In the genomic region with DNA sequence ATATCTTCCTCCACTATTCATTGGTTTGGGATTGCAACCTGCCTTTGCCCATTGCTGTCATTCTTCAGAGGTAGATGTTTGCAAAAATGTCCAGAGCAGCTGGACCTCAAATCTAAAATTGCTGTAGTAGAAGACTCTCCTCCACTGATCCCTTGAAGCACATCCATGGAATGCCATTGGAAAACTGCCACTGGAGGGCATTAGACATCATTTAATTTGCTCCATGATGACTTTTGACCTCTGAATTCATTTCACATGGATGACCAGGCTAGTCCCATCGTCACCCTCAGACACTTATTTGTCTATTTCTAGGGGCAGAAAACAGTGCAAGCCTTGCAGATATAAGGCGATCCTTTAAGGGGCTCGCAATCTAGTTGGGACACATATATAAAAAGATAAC, we compare ENCODE assay signal across 14 cellular contexts. TPM values are rescaled to one million over a fixed set of nuclear protein-coding genes. Genes with fewer than 3 reads are reported as not detected.
DNase-seq lines count a peak whose midpoint lies in the region; ATAC-seq, FAIRE-seq and TF ChIP-seq lines count a peak whose summit lies in the region.
"Had no signal": no experiment of that assay in that cellular context is flagged by ENCODE, and none has a peak within 500 bp of the region (broad histone marks: within the 10 kb centered on the region; RNA-seq: fewer than 3 reads in every experiment).

No MANE protein-coding gene starts in this region.

- H3K27ac Mint-ChIP-seq in HFFc6 (no peak overlapping the region), chondrocyte (ENCODE audit: unreplicated experiment) (no peak overlapping the region)
- no peak overlapping the region for H3K27ac Mint-ChIP-seq in activated naive CD8-positive, alpha-beta T cell treated with anti-CD3 and anti-CD28 coated beads, Interleukin-2, amount 50 U/mL, for 24 hours
- H3K27ac Mint-ChIP-seq in activated naive CD4-positive, alpha-beta T cell treated with anti-CD3 and anti-CD28 coated beads, Interleukin-2, amount 50 U/mL, for 72 hours = no peak overlapping the region
- H3K27ac Mint-ChIP-seq: activated CD4-positive, alpha-beta memory T cell treated with anti-CD3 and anti-CD28 coated beads, Interleukin-2, amount 10 ng/mL, durations not matched to agents 7 days and 5 days; activated T-cell treated with anti-CD3 and anti-CD28 coated beads, Interleukin-2, amount 50 U/mL, for 72 hours had no signal

- H3K4me1 Mint-ChIP-seq in HFFc6 (ENCODE audit: low read depth) (peaks cover 4% of the 10 kb centered on the region), chondrocyte (ENCODE audit: low read depth) (peaks cover 6% of the 10 kb centered on the region)
- peaks cover 16% of the 10 kb centered on the region for H3K4me1 Mint-ChIP-seq in activated naive CD8-positive, alpha-beta T cell treated with anti-CD3 and anti-CD28 coated beads, Interleukin-2, amount 50 U/mL, for 24 hours
- H3K4me1 Mint-ChIP-seq: central memory CD8-positive, alpha-beta T cell had no signal

- no peak for ATAC-seq in activated naive CD8-positive, alpha-beta T cell treated with anti-CD3 and anti-CD28 coated beads, Interleukin-2, amount 50 U/mL, for 24 hours
- ATAC-seq in activated naive CD4-positive, alpha-beta T cell treated with anti-CD3 and anti-CD28 coated beads, Interleukin-2, amount 50 U/mL, for 72 hours = no peak
- ATAC-seq in GM19035 (IDR thresholded peaks at IDR 0.05; ENCODE audit: unreplicated experiment) = no peak
- ATAC-seq: activated T-cell treated with anti-CD3 and anti-CD28 coated beads, Interleukin-2, amount 50 U/mL, for 72 hours had no signal

- no peak for FAIRE-seq in H54 (lab: Jason Lieb, UNC)
- FAIRE-seq: D721Med, TTC549 had no signal

- H3K9me3 Mint-ChIP-seq in HFFc6 = no peaks in the 10 kb centered on the region
- no peaks in the 10 kb centered on the region for H3K9me3 Mint-ChIP-seq in chondrocyte (ENCODE audit: low read depth)
- H3K9me3 Mint-ChIP-seq in activated naive CD8-positive, alpha-beta T cell treated with anti-CD3 and anti-CD28 coated beads, Interleukin-2, amount 50 U/mL, for 24 hours = no peaks in the 10 kb centered on the region
- H3K9me3 Mint-ChIP-seq in activated naive CD4-positive, alpha-beta T cell treated with anti-CD3 and anti-CD28 coated beads, Interleukin-2, amount 50 U/mL, for 72 hours = no peaks in the 10 kb centered on the region
- H3K9me3 Mint-ChIP-seq: activated CD4-positive, alpha-beta memory T cell treated with anti-CD3 and anti-CD28 coated beads, Interleukin-2, amount 10 ng/mL, durations not matched to agents 7 days and 5 days; activated T-cell treated with anti-CD3 and anti-CD28 coated beads, Interleukin-2, amount 50 U/mL, for 72 hours; central memory CD8-positive, alpha-beta T cell; naive B cell had no signal

- no peaks in the 10 kb centered on the region for H3K36me3 Mint-ChIP-seq in HFFc6 (ENCODE audit: low read depth)
- H3K36me3 Mint-ChIP-seq in chondrocyte (ENCODE audit: low read depth) = no peaks in the 10 kb centered on the region
- H3K36me3 Mint-ChIP-seq in activated naive CD8-positive, alpha-beta T cell treated with anti-CD3 and anti-CD28 coated beads, Interleukin-2, amount 50 U/mL, for 24 hours (ENCODE audit: low read depth) = no peaks in the 10 kb centered on the region
- no peaks in the 10 kb centered on the region for H3K36me3 Mint-ChIP-seq in activated naive CD4-positive, alpha-beta T cell treated with anti-CD3 and anti-CD28 coated beads, Interleukin-2, amount 50 U/mL, for 72 hours
- H3K36me3 Mint-ChIP-seq: naive B cell had no signal

- H3K27me3 Mint-ChIP-seq in HFFc6 (ENCODE audit: insufficient read depth) (no peaks in the 10 kb centered on the region; the same call in 1 of the 2 replicates), chondrocyte (ENCODE audit: low read depth) (peaks cover 15% of the 10 kb centered on the region)
- H3K27me3 Mint-ChIP-seq in activated naive CD8-positive, alpha-beta T cell treated with anti-CD3 and anti-CD28 coated beads, Interleukin-2, amount 50 U/mL, for 24 hours = peaks cover 35% of the 10 kb centered on the region

- TF ChIP-seq POLR2A in H54 (IDR thresholded peaks at IDR 0.05; ENCODE audit: low read depth, low read length) = no peak

- H3K4me3 ChIP-seq in AG09309 (ENCODE audit: control insufficient read depth, low read depth, low read length) = no peak overlapping the region

- DNase-seq in AG09309 (ENCODE audit: low read depth) = no peak
- no peak for DNase-seq in HFFc6
- DNase-seq in chondrocyte (ENCODE audit: low spot score) = no peak
- peak; percentile 37 for DNase-seq in medulla oblongata (ENCODE audit: extremely low spot score)
- DNase-seq in H54 (ENCODE audit: insufficient read length, low spot score) = no peak
- no peak for DNase-seq in activated naive CD8-positive, alpha-beta T cell treated with anti-CD3 and anti-CD28 coated beads, Interleukin-2, amount 50 U/mL, for 24 hours
- DNase-seq in activated naive CD4-positive, alpha-beta T cell treated with anti-CD3 and anti-CD28 coated beads, Interleukin-2, amount 50 U/mL, for 72 hours (ENCODE audit: low spot score in 2 of 2) = no peak
- DNase-seq: activated CD4-positive, alpha-beta memory T cell treated with anti-CD3 and anti-CD28 coated beads, Interleukin-2, amount 10 ng/mL, durations not matched to agents 7 days and 5 days; activated T-cell treated with anti-CD3 and anti-CD28 coated beads, Interleukin-2, amount 50 U/mL, for 72 hours; naive B cell had no signal

- H3K4me3 Mint-ChIP-seq in HFFc6 (no peak overlapping the region), chondrocyte (ENCODE audit: unreplicated experiment) (no peak overlapping the region)
- no peak overlapping the region for H3K4me3 Mint-ChIP-seq in activated naive CD8-positive, alpha-beta T cell treated with anti-CD3 and anti-CD28 coated beads, Interleukin-2, amount 50 U/mL, for 24 hours
- H3K4me3 Mint-ChIP-seq: activated CD4-positive, alpha-beta memory T cell treated with anti-CD3 and anti-CD28 coated beads, Interleukin-2, amount 10 ng/mL, durations not matched to agents 7 days and 5 days; activated T-cell treated with anti-CD3 and anti-CD28 coated beads, Interleukin-2, amount 50 U/mL, for 72 hours; central memory CD8-positive, alpha-beta T cell had no signal

- TF ChIP-seq CTCF in AG09309 (IDR thresholded peaks at IDR 0.05; ENCODE audit: control insufficient read depth, insufficient read depth, low read depth, low read length, missing control alignments) (peak; percentile 12), HFFc6 (IDR thresholded peaks at IDR 0.05) (peak; percentile 42), chondrocyte (IDR thresholded peaks at IDR 0.05) (peak; percentile 46)

RNA-seq across cellular contexts. Expression of a gene that starts 33.9 kb away (rescaled TPM):
- total RNA-seq in HFFc6 (2021; fragmentation: NEBNext Ultra II Directional; extraction: Animal tissue kit (Norgen Biotek cat#: 25700)) = 100 to 1,000 TPM in 2 of 6 experiments, 10 to 100 TPM in 4; 80.5 to 118 (median 91.0) TPM
- total RNA-seq in chondrocyte = 0.60 to 1.5 TPM (median 0.65 TPM) in 3 replicates
- total RNA-seq in activated naive CD4-positive, alpha-beta T cell treated with anti-CD3 and anti-CD28 coated beads, Interleukin-2, amount 50 U/mL, for 72 hours = 10 to 100 TPM in 1 of 2 donors, 1 to 10 TPM in 1; 4.0 to 25.5 TPM
